1 cellular context compared by ENCODE assay signal in genomic region chr19:53792721-53793433, GRCh38.
TF ChIP-seq lines count a peak whose summit lies in the region.

No MANE protein-coding gene starts in this region.

TF ChIP-seq in HepG2, 621 proteins besides CTCF, POLR2A, EP300 and RAD21 (continued from another document and continues in another):
- TF ChIP-seq ZNF770 (CRISPR knock-in tag; IDR thresholded peaks at IDR 0.05) (peak; percentile 50), ZFP36L1 (CRISPR knock-in tag; IDR thresholded peaks at IDR 0.05) (no peak), KDM1A (CRISPR knock-in tag; IDR thresholded peaks at IDR 0.05) (no peak), MXD4 (CRISPR knock-in tag; IDR thresholded peaks at IDR 0.05) (peak; percentile 35; the same call in 1 of the 2 replicates), EED (CRISPR knock-in tag; IDR thresholded peaks at IDR 0.05) (no peak), ARID5B (CRISPR knock-in tag; IDR thresholded peaks at IDR 0.05) (peak; percentile 60), KAT8 (CRISPR knock-in tag; IDR thresholded peaks at IDR 0.05) (peak; percentile 68), SNAI1 (CRISPR knock-in tag; IDR thresholded peaks at IDR 0.05; ENCODE audit: borderline replicate concordance) (no peak), ZNF274 (CRISPR knock-in tag; IDR thresholded peaks at IDR 0.05) (no peak), ZNF331 (CRISPR knock-in tag; IDR thresholded peaks at IDR 0.05) (peak; percentile 72; the same call in 1 of the 2 replicates), ZNF530 (CRISPR knock-in tag; IDR thresholded peaks at IDR 0.05; ENCODE audit: low read depth) (no peak), ZFYVE20 (CRISPR knock-in tag; IDR thresholded peaks at IDR 0.05; ENCODE audit: borderline replicate concordance, low read depth) (no peak), ZNF282 (IDR thresholded peaks at IDR 0.05; ENCODE audit: partially characterized antibody) (no peak), CEBPZ (IDR thresholded peaks at IDR 0.05; ENCODE audit: low read length) (no peak), KDM5B (CRISPR knock-in tag; IDR thresholded peaks at IDR 0.05; ENCODE audit: borderline replicate concordance) (no peak), HDAC2 (CRISPR knock-in tag; IDR thresholded peaks at IDR 0.05) (peak; percentile 61), RBFOX2 (IDR thresholded peaks at IDR 0.05; ENCODE audit: low read depth, low read length) (no peak), SMC3 (IDR thresholded peaks at IDR 0.05; ENCODE audit: low read length) (peak; percentile 80), ZNF724P (CRISPR knock-in tag; IDR thresholded peaks at IDR 0.05; ENCODE audit: borderline replicate concordance) (no peak), TBX3 (IDR thresholded peaks at IDR 0.05; ENCODE audit: borderline replicate concordance) (no peak), MTA3 (CRISPR knock-in tag; IDR thresholded peaks at IDR 0.05) (no peak), MED13 (CRISPR knock-in tag; IDR thresholded peaks at IDR 0.05) (peak; percentile 42; the same call in 1 of the 2 replicates), SRSF1 (optimal IDR thresholded peaks at IDR 0.05; ENCODE audit: low read depth, low read length) (no peak), ZNF432 (CRISPR knock-in tag; IDR thresholded peaks at IDR 0.05; ENCODE audit: borderline replicate concordance) (no peak), ZNF788 (CRISPR knock-in tag; IDR thresholded peaks at IDR 0.05; ENCODE audit: borderline replicate concordance) (peak; percentile 46; the same call in 1 of the 2 replicates), EEA1 (CRISPR knock-in tag; IDR thresholded peaks at IDR 0.05; ENCODE audit: borderline replicate concordance) (no peak), E2F1 (CRISPR knock-in tag; IDR thresholded peaks at IDR 0.05) (no peak), MAZ (IDR thresholded peaks at IDR 0.05; ENCODE audit: borderline replicate concordance, low read depth, low read length) (no peak), MAZ (CRISPR knock-in tag; IDR thresholded peaks at IDR 0.05; ENCODE audit: low read depth) (peak; percentile 19; the same call in 1 of the 2 replicates), NFYC (CRISPR knock-in tag; IDR thresholded peaks at IDR 0.05) (no peak), MYC (CRISPR knock-in tag; IDR thresholded peaks at IDR 0.05; ENCODE audit: borderline replicate concordance) (0 out of 2 replicates have a peak, but pooled peaks have one; percentile 40), AKAP8 (CRISPR knock-in tag; IDR thresholded peaks at IDR 0.05) (no peak), ZNF607 (CRISPR knock-in tag; IDR thresholded peaks at IDR 0.05; ENCODE audit: borderline replicate concordance) (no peak), ATF2 (CRISPR knock-in tag; IDR thresholded peaks at IDR 0.05) (peak; percentile 67; the same call in 1 of the 2 replicates), ZBTB20 (CRISPR knock-in tag; IDR thresholded peaks at IDR 0.05; ENCODE audit: borderline replicate concordance, low read depth) (no peak), LCORL (IDR thresholded peaks at IDR 0.05) (no peak), LCORL (CRISPR knock-in tag; IDR thresholded peaks at IDR 0.05) (peak; percentile 50; the same call in 1 of the 2 replicates), SOX5 (CRISPR knock-in tag; IDR thresholded peaks at IDR 0.05; ENCODE audit: borderline replicate concordance) (peak; percentile 59; the same call in 1 of the 2 replicates), RELA (CRISPR knock-in tag; IDR thresholded peaks at IDR 0.05) (no peak), CBX2 (IDR thresholded peaks at IDR 0.05; ENCODE audit: low read depth, low read length) (no peak), CBX2 (CRISPR knock-in tag; IDR thresholded peaks at IDR 0.05; ENCODE audit: low read depth) (no peak), PHB2 (IDR thresholded peaks at IDR 0.05; ENCODE audit: partially characterized antibody) (no peak), ZNF24 (IDR thresholded peaks at IDR 0.05) (0 out of 2 replicates have a peak, but pooled peaks have one; percentile 21), ZBTB21 (CRISPR knock-in tag; IDR thresholded peaks at IDR 0.05) (no peak), FOXM1 (CRISPR knock-in tag; IDR thresholded peaks at IDR 0.05) (no peak), ZBTB38 (CRISPR knock-in tag; IDR thresholded peaks at IDR 0.05) (peak; percentile 62; the same call in 1 of the 2 replicates), ZNF790 (CRISPR knock-in tag; IDR thresholded peaks at IDR 0.05; ENCODE audit: borderline replicate concordance) (no peak), ZNF468 (CRISPR knock-in tag; IDR thresholded peaks at IDR 0.05) (no peak), SNAPC4 (CRISPR knock-in tag; IDR thresholded peaks at IDR 0.05) (no peak), ARNTL (CRISPR knock-in tag; IDR thresholded peaks at IDR 0.05) (no peak), ZBTB8A (CRISPR knock-in tag; IDR thresholded peaks at IDR 0.05; ENCODE audit: borderline replicate concordance, low read depth) (no peak), KMT2A (CRISPR knock-in tag; IDR thresholded peaks at IDR 0.05) (no peak), SMARCE1 (IDR thresholded peaks at IDR 0.05; ENCODE audit: borderline replicate concordance) (no peak), ZNF10 (CRISPR knock-in tag; IDR thresholded peaks at IDR 0.05; ENCODE audit: borderline replicate concordance, low read depth) (no peak)
